18 cellular contexts compared by ENCODE assay signal in genomic region chr3:182063742-182064141, GRCh38.
DNase-seq lines count a peak whose midpoint lies in the region; ATAC-seq and TF ChIP-seq lines count a peak whose summit lies in the region.
"Had no signal": no experiment of that assay in that cellular context is flagged by ENCODE, and none has a peak within 500 bp of the region (broad histone marks: within the 10 kb centered on the region; RNA-seq: fewer than 3 reads in every experiment).

No MANE protein-coding gene starts in this region.

- no peak overlapping the region for H2AFZ ChIP-seq in Karpas-422 (ENCODE audit: low read length)
- H2AFZ ChIP-seq: GM23248 had no signal

- H3K27me3 ChIP-seq in Karpas-422 (ENCODE audit: low read length) (no peaks in the 10 kb centered on the region), RWPE2 (ENCODE audit: insufficient read depth, poor library complexity, severe bottlenecking) (no peaks in the 10 kb centered on the region), foreskin keratinocyte (no peaks in the 10 kb centered on the region)

- H3K9me3 Mint-ChIP-seq in activated naive CD4-positive, alpha-beta T cell treated with anti-CD3 and anti-CD28 coated beads for 36 hours: no peaks in the 10 kb centered on the region
- H3K9me3 Mint-ChIP-seq in activated CD8-positive, alpha-beta T cell treated with anti-CD3 and anti-CD28 coated beads, Interleukin-2, amount 10 ng/mL, durations not matched to agents 7 days and 5 days (ENCODE audit: insufficient read depth): no peaks in the 10 kb centered on the region
- H3K9me3 Mint-ChIP-seq: CD4-positive, alpha-beta memory T cell had no signal

- no peak overlapping the region for H3K4me3 ChIP-seq in Karpas-422 (ENCODE audit: low read length)
- no peak overlapping the region for H3K4me3 ChIP-seq in RWPE2 (ENCODE audit: severe bottlenecking)
- H3K4me3 ChIP-seq: GM23248 had no signal

- no peaks in the 10 kb centered on the region for H3K36me3 Mint-ChIP-seq in activated naive CD4-positive, alpha-beta T cell treated with anti-CD3 and anti-CD28 coated beads for 36 hours (ENCODE audit: low read depth)
- no peaks in the 10 kb centered on the region for H3K36me3 Mint-ChIP-seq in activated CD8-positive, alpha-beta T cell treated with anti-CD3 and anti-CD28 coated beads, Interleukin-2, amount 10 ng/mL, durations not matched to agents 7 days and 5 days (ENCODE audit: low read depth)
- H3K36me3 Mint-ChIP-seq: CD4-positive, alpha-beta memory T cell had no signal

- no peaks in the 10 kb centered on the region for H3K4me1 Mint-ChIP-seq in activated naive CD4-positive, alpha-beta T cell treated with anti-CD3 and anti-CD28 coated beads for 36 hours (ENCODE audit: low read depth)
- no peaks in the 10 kb centered on the region for H3K4me1 Mint-ChIP-seq in activated CD8-positive, alpha-beta T cell treated with anti-CD3 and anti-CD28 coated beads, Interleukin-2, amount 10 ng/mL, durations not matched to agents 7 days and 5 days (ENCODE audit: low read depth)
- H3K4me1 Mint-ChIP-seq: CD4-positive, alpha-beta memory T cell had no signal

- no peak overlapping the region for H3K27ac ChIP-seq in Karpas-422 (ENCODE audit: low read length)
- peak overlapping the region; percentile 26 for H3K27ac ChIP-seq in RWPE2 (ENCODE audit: poor library complexity, severe bottlenecking)
- peak overlapping the region; percentile 54 for H3K27ac ChIP-seq in epithelial cell of prostate
- H3K27ac ChIP-seq in foreskin keratinocyte: no peak overlapping the region
- H3K27ac ChIP-seq: GM23248 had no signal

- H3K4me2 ChIP-seq in Karpas-422 (ENCODE audit: low read depth, low read length, poor library complexity, severe bottlenecking): peak overlapping the region; percentile 47

- H3K9me2 ChIP-seq in Karpas-422 (replicated peaks; ENCODE audit: insufficient read depth, low read length): no peaks in the 10 kb centered on the region

- intact Hi-C loops in activated naive CD4-positive, alpha-beta T cell treated with anti-CD3 and anti-CD28 coated beads for 36 hours (cut with micrococcal nuclease): no loop called here

- no peaks in the 10 kb centered on the region for H3K79me2 ChIP-seq in Karpas-422 (ENCODE audit: low read length)

- TF ChIP-seq CTCF in RWPE2 (IDR thresholded peaks at IDR 0.05; ENCODE audit: poor library complexity, severe bottlenecking) (no peak), foreskin keratinocyte (conservative IDR thresholded peaks at IDR 0.05) (no peak)

- H3K36me3 ChIP-seq in Karpas-422 (ENCODE audit: insufficient read depth, low read length) (no peaks in the 10 kb centered on the region), RWPE2 (ENCODE audit: low read depth) (no peaks in the 10 kb centered on the region)

- peaks cover 39% of the 10 kb centered on the region for H3K4me1 ChIP-seq in Karpas-422 (ENCODE audit: low read length)
- peaks cover 9% of the 10 kb centered on the region for H3K4me1 ChIP-seq in RWPE2 (ENCODE audit: insufficient read depth, poor library complexity, severe bottlenecking)
- H3K4me1 ChIP-seq in foreskin keratinocyte: peaks cover 24% of the 10 kb centered on the region

- H3K4me3 Mint-ChIP-seq in activated naive CD4-positive, alpha-beta T cell treated with anti-CD3 and anti-CD28 coated beads for 36 hours: no peak overlapping the region
- no peak overlapping the region for H3K4me3 Mint-ChIP-seq in activated CD8-positive, alpha-beta T cell treated with anti-CD3 and anti-CD28 coated beads, Interleukin-2, amount 10 ng/mL, durations not matched to agents 7 days and 5 days
- H3K4me3 Mint-ChIP-seq: CD4-positive, alpha-beta memory T cell had no signal

- H3K9me3 ChIP-seq in Karpas-422 (ENCODE audit: low read length) (no peaks in the 10 kb centered on the region), RWPE2 (ENCODE audit: severe bottlenecking) (no peaks in the 10 kb centered on the region)

- ATAC-seq in RWPE2 (ENCODE audit: low read depth): 0 out of 3 replicates have a peak, but pooled peaks have one; percentile 51
- peak; percentile 83 for ATAC-seq in foreskin keratinocyte
- ATAC-seq in HG02870 (IDR thresholded peaks at IDR 0.05; ENCODE audit: unreplicated experiment): no peak
- no peak for ATAC-seq in activated CD8-positive, alpha-beta T cell treated with anti-CD3 and anti-CD28 coated beads, Interleukin-2, amount 10 ng/mL, durations not matched to agents 7 days and 5 days

- H3K27me3 Mint-ChIP-seq in activated naive CD4-positive, alpha-beta T cell treated with anti-CD3 and anti-CD28 coated beads for 36 hours (ENCODE audit: low read depth): no peaks in the 10 kb centered on the region
- H3K27me3 Mint-ChIP-seq in activated CD8-positive, alpha-beta T cell treated with anti-CD3 and anti-CD28 coated beads, Interleukin-2, amount 10 ng/mL, durations not matched to agents 7 days and 5 days (ENCODE audit: low read depth): no peaks in the 10 kb centered on the region
- H3K27me3 Mint-ChIP-seq: CD4-positive, alpha-beta memory T cell had no signal

- no peaks in the 10 kb centered on the region for H4K20me1 ChIP-seq in Karpas-422 (ENCODE audit: insufficient read depth, low read depth, low read length)

- no peak overlapping the region for H3K9ac ChIP-seq in Karpas-422 (ENCODE audit: low read length)
- H3K9ac ChIP-seq: GM23248 had no signal

- peak; percentile 28 for DNase-seq in Karpas-422
- DNase-seq in RWPE2 (ENCODE audit: low spot score): no peak
- DNase-seq in epithelial cell of prostate (ENCODE audit: low read depth, low spot score): peak; percentile 37
- DNase-seq in foreskin keratinocyte: peak; percentile 49 to 76
- no peak for DNase-seq in islet precursor cell
- DNase-seq in activated naive CD4-positive, alpha-beta T cell treated with anti-CD3 and anti-CD28 coated beads for 36 hours: no peak
- DNase-seq in activated CD8-positive, alpha-beta T cell treated with anti-CD3 and anti-CD28 coated beads, Interleukin-2, amount 10 ng/mL, durations not matched to agents 7 days and 5 days: no peak
- DNase-seq: C1 segment of cervical spinal cord; Calu3; CD4-positive, alpha-beta memory T cell; COR-L47; DMS53; DMS79 treated with DMSO at 0.1 percent for 48 hours; GF-D8; GM23248; H7; HCEC 1CT had no signal

- CTCF ChIA-PET in activated naive CD4-positive, alpha-beta T cell treated with anti-CD3 and anti-CD28 coated beads for 36 hours (lab: Charles Lee): no interaction called here
- CTCF ChIA-PET in activated CD8-positive, alpha-beta T cell treated with anti-CD3 and anti-CD28 coated beads, Interleukin-2, amount 10 ng/mL, durations not matched to agents 7 days and 5 days (lab: Charles Lee): no interaction called here

- POLR2A ChIA-PET in activated CD8-positive, alpha-beta T cell treated with anti-CD3 and anti-CD28 coated beads, Interleukin-2, amount 10 ng/mL, durations not matched to agents 7 days and 5 days (lab: Charles Lee): no interaction called here

- no peak overlapping the region for H3K27ac Mint-ChIP-seq in activated naive CD4-positive, alpha-beta T cell treated with anti-CD3 and anti-CD28 coated beads for 36 hours
- no peak overlapping the region for H3K27ac Mint-ChIP-seq in activated CD8-positive, alpha-beta T cell treated with anti-CD3 and anti-CD28 coated beads, Interleukin-2, amount 10 ng/mL, durations not matched to agents 7 days and 5 days
- H3K27ac Mint-ChIP-seq: CD4-positive, alpha-beta memory T cell had no signal

Comparison
In these comparisons a context has a peak if more than half of its experiments do, and no peak if none do; other contexts are left out.
1. DNase-seq: peak in Karpas-422 (single experiment), epithelial cell of prostate (single experiment) and foreskin keratinocyte (2 of 2); none in RWPE2 (single experiment), islet precursor cell (single experiment), activated naive CD4-positive, alpha-beta T cell treated with anti-CD3 and anti-CD28 coated beads for 36 hours (single experiment) and activated CD8-positive, alpha-beta T cell treated with anti-CD3 and anti-CD28 coated beads, Interleukin-2, amount 10 ng/mL, durations not matched to agents 7 days and 5 days (single experiment).
2. H3K27ac ChIP-seq: peak in RWPE2 (single experiment) and epithelial cell of prostate (single experiment); none in Karpas-422 (single experiment) and foreskin keratinocyte (single experiment).
3. ATAC-seq: peak in RWPE2 (single experiment) and foreskin keratinocyte (single experiment); none in HG02870 (single experiment) and activated CD8-positive, alpha-beta T cell treated with anti-CD3 and anti-CD28 coated beads, Interleukin-2, amount 10 ng/mL, durations not matched to agents 7 days and 5 days (single experiment).